8 cellular contexts compared by ENCODE assay signal in the genomic region with DNA sequence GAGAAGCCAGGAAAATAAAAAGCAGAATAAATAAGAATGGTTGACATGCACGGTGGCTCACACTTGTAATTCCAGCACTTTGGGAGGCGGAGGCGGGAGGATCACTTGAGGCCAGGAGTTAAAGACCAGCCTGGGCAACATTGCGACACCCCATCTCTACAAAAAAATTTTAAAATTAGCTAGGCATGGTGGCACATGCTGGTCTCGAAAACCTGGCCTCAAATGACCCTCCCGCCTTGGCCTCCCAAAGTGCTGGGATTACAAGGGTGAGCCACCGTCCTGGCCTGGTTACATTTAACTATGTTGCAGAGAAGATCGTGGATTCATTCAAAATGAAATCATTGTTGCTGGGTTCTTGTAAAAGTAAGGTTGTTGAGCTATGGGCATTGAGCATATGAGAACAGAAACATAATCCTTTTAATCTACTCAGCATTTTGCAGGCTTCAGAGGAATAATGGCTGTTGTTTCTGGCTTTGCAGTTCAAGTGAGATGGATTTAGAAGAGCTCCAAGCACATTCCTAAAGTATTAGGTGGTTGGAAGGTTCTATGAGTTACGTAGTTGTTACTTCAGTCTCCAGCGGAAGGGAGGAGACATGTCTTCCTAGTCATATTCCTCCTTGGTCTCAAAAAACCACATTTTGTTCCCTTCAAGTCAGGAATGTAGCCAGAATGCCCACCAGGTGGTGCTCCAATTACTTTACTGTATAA. TPM values are rescaled to one million over a fixed set of nuclear protein-coding genes. Genes with fewer than 3 reads are reported as not detected.
DNase-seq lines count a peak whose midpoint lies in the region; ATAC-seq and TF ChIP-seq lines count a peak whose summit lies in the region.

No MANE protein-coding gene starts in this region.

- intact Hi-C loops in right cardiac atrium (cut with DNase I) = no loop called here

- DNase-seq in AG09319 (ENCODE audit: extremely low read depth, low read depth) = peak; percentile 93
- DNase-seq in NCI-H748 (lab: John Stamatoyannopoulos, UW; ENCODE audit: unreplicated experiment) = peak; percentile 53
- peak; percentile 35 for DNase-seq in activated naive CD4-positive, alpha-beta T cell treated with anti-CD3 and anti-CD28 coated beads, Interleukin-2, amount 50 U/mL, for 16 hours
- peak in 2 of 3 donors; percentile 33 to 69 for DNase-seq in right cardiac atrium
- DNase-seq in stimulated activated CD4-positive, alpha-beta T cell treated with anti-CD3 and anti-CD28 coated beads, Interleukin-12 subunit alpha, Interleukin-12 subunit beta, amount 100 ng/mL, for 48 hours (ENCODE audit: low read depth in 2 of 3, low spot score in 1 of 3) = peak in 2 of 3 donors; percentile 7 to 17
- no peak for DNase-seq in putamen (ENCODE audit: low spot score)

- peak; percentile 75 to 81 for ATAC-seq in right cardiac atrium
- no peak for ATAC-seq in GM19324 (IDR thresholded peaks at IDR 0.05; ENCODE audit: low FRiP score, unreplicated experiment)

- no peak overlapping the region for H3K4me3 ChIP-seq in GM12875 (ENCODE audit: low read depth, low read length)
- H3K4me3 ChIP-seq in right cardiac atrium (ENCODE audit: low read length) = no peak overlapping the region

- no peaks in the 10 kb centered on the region for H3K9me3 ChIP-seq in right cardiac atrium (ENCODE audit: control insufficient read depth, low read length)

- TF ChIP-seq CTCF in AG09319 (IDR thresholded peaks at IDR 0.05; ENCODE audit: low read depth, low read length) (peak; percentile 52), GM12875 (IDR thresholded peaks at IDR 0.05; ENCODE audit: borderline replicate concordance, insufficient read depth, low read depth, low read length) (peak; percentile 24; the same call in 1 of the 2 replicates)

- H3K27ac ChIP-seq in right cardiac atrium (ENCODE audit: low read length) = no peak overlapping the region

- H3K27me3 ChIP-seq in right cardiac atrium (ENCODE audit: control insufficient read depth, insufficient read depth) = no peaks in the 10 kb centered on the region

- no peaks in the 10 kb centered on the region for H3K4me1 ChIP-seq in right cardiac atrium (ENCODE audit: control insufficient read depth, insufficient read depth, low read length)

- WGBS in right cardiac atrium = 79% methylated on average over 10 of the region's 10 CpGs

RNA-seq across cellular contexts. Expression of a gene that starts 45.6 kb away (rescaled TPM):
- total RNA-seq in right cardiac atrium = 10 to 100 TPM; 11.1 to 20.7 (median 11.5) TPM
- 6.1 TPM for polyA plus RNA-seq in right cardiac atrium

RNA-seq across cellular contexts. Expression of a gene that starts 49.7 kb away (rescaled TPM):
- 1 to 10 TPM; 4.1 to 6.7 (median 5.4) TPM for total RNA-seq in right cardiac atrium
- 3.1 TPM for polyA plus RNA-seq in right cardiac atrium
